In genomic region chr15:84633311-84634227, GRCh38 we compare ENCODE assay signal across 8 cellular contexts. TPM values are rescaled to one million over a fixed set of nuclear protein-coding genes. Genes with fewer than 3 reads are reported as not detected.
DNase-seq lines count a peak whose midpoint lies in the region; ATAC-seq and TF ChIP-seq lines count a peak whose summit lies in the region.

No MANE protein-coding gene starts in this region.

- H3K27ac ChIP-seq in cingulate gyrus (ENCODE audit: low read depth, low read length): peak overlapping the region; percentile 89

- H3K4me3 ChIP-seq in GM12865 (ENCODE audit: low read depth, low read length): peak overlapping the region; percentile 54

- DNase-seq in GM12865 (ENCODE audit: low read depth): peak; percentile 73
- peak; percentile 14 for DNase-seq in NCI-H1417 treated with DMSO at 0.1 percent for 48 hours (lab: John Stamatoyannopoulos, UW)
- DNase-seq in activated CD4-positive, alpha-beta T cell treated with anti-CD3 and anti-CD28 coated beads for 48 hours: peak; percentile 83
- DNase-seq in left lobe of liver (ENCODE audit: low spot score): peak; percentile 79
- peak; percentile 57 for DNase-seq in stimulated activated CD4-positive, alpha-beta T cell treated with anti-CD3 and anti-CD28 coated beads, Interleukin-2, amount 100 ng/mL, for 4 hours (ENCODE audit: low read depth)
- DNase-seq in cortex of kidney (lab: John Stamatoyannopoulos, UW): no peak

- TF ChIP-seq CTCF in GM12865 (IDR thresholded peaks at IDR 0.05; ENCODE audit: insufficient read depth, low read depth, low read length, missing control alignments): no peak

- ATAC-seq in HG02610 (IDR thresholded peaks at IDR 0.05; ENCODE audit: unreplicated experiment): peak; percentile 34
- peak; percentile 77 for ATAC-seq in left lobe of liver

RNA-seq across cellular contexts. Expression of gene WDR73, which starts 20.5 kb away (rescaled TPM):
- 9.5 TPM for total RNA-seq in left lobe of liver

RNA-seq across cellular contexts. Expression of gene NMB, which starts 24.4 kb away (rescaled TPM):
- 0.58 TPM for total RNA-seq in left lobe of liver

RNA-seq across cellular contexts. Expression of gene ZSCAN2, which starts 32.8 kb away (rescaled TPM):
- total RNA-seq in left lobe of liver: 8.9 TPM
